1 cellular context compared by ENCODE assay signal in genomic region chr15:90287096-90287495, GRCh38.
TF ChIP-seq lines count a peak whose summit lies in the region.

No MANE protein-coding gene starts in this region.

TF ChIP-seq in IMR-90, 13 proteins besides CTCF, POLR2A, EP300 and RAD21:
- TF ChIP-seq RFX5 (IDR thresholded peaks at IDR 0.05; ENCODE audit: low read depth, low read length) (no peak), MAFK (IDR thresholded peaks at IDR 0.05; ENCODE audit: low read depth, low read length) (no peak), USF2 (IDR thresholded peaks at IDR 0.05; ENCODE audit: low read depth, low read length) (no peak), CHD1 (IDR thresholded peaks at IDR 0.05; ENCODE audit: low read depth, low read length) (no peak), MXI1 (IDR thresholded peaks at IDR 0.05; ENCODE audit: borderline replicate concordance, low read depth, low read length) (no peak), BHLHE40 (IDR thresholded peaks at IDR 0.05; ENCODE audit: low read depth, low read length) (no peak), SMC3 (IDR thresholded peaks at IDR 0.05; ENCODE audit: low read depth, low read length) (no peak), NFE2L2 (IDR thresholded peaks at IDR 0.05; ENCODE audit: low read depth, low read length) (no peak), FOS (IDR thresholded peaks at IDR 0.05; ENCODE audit: low read depth, low read length) (no peak), CEBPB (IDR thresholded peaks at IDR 0.05; ENCODE audit: low read depth, low read length) (no peak), MAZ (IDR thresholded peaks at IDR 0.05; ENCODE audit: borderline replicate concordance, low read depth, low read length) (no peak), RCOR1 (IDR thresholded peaks at IDR 0.05; ENCODE audit: insufficient replicate concordance, low read length) (no peak), ELK1 (IDR thresholded peaks at IDR 0.05; ENCODE audit: borderline replicate concordance, low read depth, low read length) (no peak)
